Comparison of ENCODE assay signal across 25 cellular contexts in genomic region chr9:135903358-135903656, GRCh38.
DNase-seq lines count a peak whose midpoint lies in the region; ATAC-seq and TF ChIP-seq lines count a peak whose summit lies in the region.
"Had no signal": no experiment of that assay in that cellular context is flagged by ENCODE, and none has a peak within 500 bp of the region (broad histone marks: within the 10 kb centered on the region; RNA-seq: fewer than 3 reads in every experiment).

No MANE protein-coding gene starts in this region.

- H3K27ac Mint-ChIP-seq in nephron progenitor cell: no peak overlapping the region
- H3K27ac Mint-ChIP-seq: activated T-helper 2 cell treated with anti-CD3 and anti-CD28 coated beads, Interferon-gamma antibody, Interleukin-2, Interleukin-4, amounts not matched to agents 10 μg/mL and 5 μg/mL and 100 μg/mL, durations not matched to agents 14 hours and 24 hours and 36 hours; stimulated activated naive CD8-positive, alpha-beta T cell treated with anti-CD3 and anti-CD28 coated beads, Interleukin-15, amount 100 ng/mL, for 72 hours had no signal

- H3K9me3 Mint-ChIP-seq in nephron progenitor cell: peaks cover 63% of the 10 kb centered on the region
- H3K9me3 Mint-ChIP-seq: IgD-negative memory B cell had no signal

- no peak overlapping the region for H3K4me3 ChIP-seq in BLaER1
- H3K4me3 ChIP-seq: A549, GM23248, smooth muscle cell had no signal

- peaks cover 76% of the 10 kb centered on the region for H3K36me3 Mint-ChIP-seq in nephron progenitor cell (ENCODE audit: low read depth)

- no peak overlapping the region for H3K9ac ChIP-seq in BLaER1
- H3K9ac ChIP-seq: GM23248, SK-N-SH had no signal

- TF ChIP-seq CTCF in RWPE1 (conservative IDR thresholded peaks at IDR 0.05; ENCODE audit: low read depth) (no peak), nephron progenitor cell (IDR thresholded peaks at IDR 0.05) (no peak)

- H3K4me3 Mint-ChIP-seq in nephron progenitor cell: peak overlapping the region; percentile 60
- H3K4me3 Mint-ChIP-seq: stimulated activated naive CD8-positive, alpha-beta T cell treated with anti-CD3 and anti-CD28 coated beads, Interleukin-15, amount 100 ng/mL, for 72 hours had no signal

- H3K9me3 ChIP-seq in BLaER1: peaks cover 9% of the 10 kb centered on the region
- H3K9me3 ChIP-seq: SK-N-SH had no signal

- DNase-seq in RWPE1 (ENCODE audit: low spot score): no peak
- DNase-seq in epithelial cell of prostate (ENCODE audit: low read depth, low spot score): no peak
- DNase-seq in nephron progenitor cell: no peak
- no peak for DNase-seq in stimulated activated CD4-positive, alpha-beta T cell treated with anti-CD3 and anti-CD28 coated beads, Interleukin-15, amount 100 ng/mL, for 24 hours
- DNase-seq in stimulated activated CD4-positive, alpha-beta T cell treated with anti-CD3 and anti-CD28 coated beads, Interleukin-4, amount 100 ng/mL, for 24 hours: no peak
- DNase-seq: activated CD4-positive, alpha-beta T cell treated with anti-CD3 and anti-CD28 coated beads for 4 hours; CD4-positive, alpha-beta memory T cell; GM23248; islet precursor cell; left ventricle myocardium superior; NCI-H1048; NCI-H1694 treated with DMSO at 0.1 percent for 48 hours; NCI-H446; SK-N-SH; stimulated activated CD4-positive, alpha-beta T cell treated with anti-CD3 and anti-CD28 coated beads, Interleukin-1b, Interleukin-23, amount 100 ng/mL, for 48 hours; stimulated activated CD8-positive, alpha-beta memory T cell treated with anti-CD3 and anti-CD28 coated beads, Interleukin-4, amount 100 ng/mL, for 48 hours; stimulated activated naive CD8-positive, alpha-beta T cell treated with anti-CD3 and anti-CD28 coated beads, Interleukin-15, amount 100 ng/mL, for 72 hours had no signal

- H4K20me1 ChIP-seq in BLaER1: peaks cover 84% of the 10 kb centered on the region

- peaks cover 35% of the 10 kb centered on the region for H3K4me1 Mint-ChIP-seq in nephron progenitor cell

- ATAC-seq in HG02852 (IDR thresholded peaks at IDR 0.05; ENCODE audit: unreplicated experiment) (no peak), GM18505 (IDR thresholded peaks at IDR 0.05; ENCODE audit: unreplicated experiment) (no peak)
- ATAC-seq: A549; activated naive CD4-positive, alpha-beta T cell treated with anti-CD3 and anti-CD28 coated beads, Interleukin-2, amount 50 U/mL, for 72 hours; left ventricle myocardium superior; stimulated activated naive CD8-positive, alpha-beta T cell treated with anti-CD3 and anti-CD28 coated beads, Interleukin-15, amount 100 ng/mL, for 72 hours had no signal

- 0 out of 2 replicates have a peak overlapping the region, but pooled peaks have one; percentile 94 for H3K4me2 ChIP-seq in BLaER1
- H3K4me2 ChIP-seq: A549, SK-N-SH, smooth muscle cell had no signal

- no peak for TF ChIP-seq POLR2A in GM18505 (IDR thresholded peaks at IDR 0.05; ENCODE audit: borderline replicate concordance, extremely low read depth, insufficient read depth, insufficient read length)

- H3K4me1 ChIP-seq in BLaER1: peaks cover 56% of the 10 kb centered on the region

- no peaks in the 10 kb centered on the region for H3K27me3 ChIP-seq in BLaER1

- POLR2A ChIA-PET in RWPE1 (lab: Yijun Ruan, JAX; ENCODE audit: low non-redundant PET): no interaction called here

- H3K36me3 ChIP-seq in BLaER1: peaks cover 35% of the 10 kb centered on the region

- CTCF ChIA-PET in RWPE1 (lab: Yijun Ruan, JAX): interaction anchor here (1.0 kb wide), 1 partner anchor 39 kb away, joined by 3 read pairs; no protein-coding TSS in a partner anchor

- peaks cover 4% of the 10 kb centered on the region for H3K27me3 Mint-ChIP-seq in nephron progenitor cell (ENCODE audit: low read depth, poor library complexity)
- H3K27me3 Mint-ChIP-seq: CD4-positive, alpha-beta memory T cell; IgD-negative memory B cell; stimulated activated naive CD8-positive, alpha-beta T cell treated with anti-CD3 and anti-CD28 coated beads, Interleukin-15, amount 100 ng/mL, for 72 hours had no signal

- H3K27ac ChIP-seq in BLaER1 (no peak overlapping the region), RWPE1 (peak overlapping the region; percentile 59), epithelial cell of prostate (peak overlapping the region; percentile 39)
- H3K27ac ChIP-seq: A549, GM23248 had no signal
